Comparison of ENCODE assay signal across 7 cellular contexts in genomic region chr17:76103274-76104139, GRCh38. TPM values are rescaled to one million over a fixed set of nuclear protein-coding genes. Genes with fewer than 3 reads are reported as not detected.
DNase-seq lines count a peak whose midpoint lies in the region; ATAC-seq and TF ChIP-seq lines count a peak whose summit lies in the region.

A gene with protein sequence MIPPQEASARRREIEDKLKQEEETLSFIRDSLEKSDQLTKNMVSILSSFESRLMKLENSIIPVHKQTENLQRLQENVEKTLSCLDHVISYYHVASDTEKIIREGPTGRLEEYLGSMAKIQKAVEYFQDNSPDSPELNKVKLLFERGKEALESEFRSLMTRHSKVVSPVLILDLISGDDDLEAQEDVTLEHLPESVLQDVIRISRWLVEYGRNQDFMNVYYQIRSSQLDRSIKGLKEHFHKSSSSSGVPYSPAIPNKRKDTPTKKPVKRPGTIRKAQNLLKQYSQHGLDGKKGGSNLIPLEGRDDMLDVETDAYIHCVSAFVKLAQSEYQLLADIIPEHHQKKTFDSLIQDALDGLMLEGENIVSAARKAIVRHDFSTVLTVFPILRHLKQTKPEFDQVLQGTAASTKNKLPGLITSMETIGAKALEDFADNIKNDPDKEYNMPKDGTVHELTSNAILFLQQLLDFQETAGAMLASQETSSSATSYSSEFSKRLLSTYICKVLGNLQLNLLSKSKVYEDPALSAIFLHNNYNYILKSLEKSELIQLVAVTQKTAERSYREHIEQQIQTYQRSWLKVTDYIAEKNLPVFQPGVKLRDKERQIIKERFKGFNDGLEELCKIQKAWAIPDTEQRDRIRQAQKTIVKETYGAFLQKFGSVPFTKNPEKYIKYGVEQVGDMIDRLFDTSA (minus strand): TSS chr17:76103787. CDS start chr17:76103692, 95 bp downstream.

- H3K4me1 Mint-ChIP-seq in activated B cell treated with CpG ODN at 0.5 μM for 24 hours = peaks cover 20% of the 10 kb centered on the region

- DNase-seq in NCI-H226 = peak; percentile 75
- peak; percentile 95 for DNase-seq in activated B cell treated with CpG ODN at 0.5 μM for 24 hours
- DNase-seq in cardiac fibroblast (ENCODE audit: low read depth in 2 of 2) = peak; percentile 93
- DNase-seq in islet precursor cell = peak; percentile 97
- DNase-seq in stimulated activated CD4-positive, alpha-beta T cell treated with anti-CD3 and anti-CD28 coated beads, Interleukin-12 subunit alpha, Interleukin-12 subunit beta, amount 100 ng/mL, for 4 hours = peak; percentile 93

- H3K36me3 Mint-ChIP-seq in activated B cell treated with CpG ODN at 0.5 μM for 24 hours (ENCODE audit: low read depth) = peaks cover 38% of the 10 kb centered on the region

- peak within 1 kb of the TSS; percentile 91 for H3K27ac Mint-ChIP-seq in activated B cell treated with CpG ODN at 0.5 μM for 24 hours

- no peaks in the 10 kb centered on the region for H3K27me3 Mint-ChIP-seq in activated B cell treated with CpG ODN at 0.5 μM for 24 hours

- no peaks in the 10 kb centered on the region for H3K9me3 Mint-ChIP-seq in activated B cell treated with CpG ODN at 0.5 μM for 24 hours

- ATAC-seq in GM18511 (IDR thresholded peaks at IDR 0.05; ENCODE audit: unreplicated experiment) = peak; percentile 80
- ATAC-seq in HG03159 (IDR thresholded peaks at IDR 0.05; ENCODE audit: unreplicated experiment) = peak; percentile 85
- peak; percentile 97 for ATAC-seq in activated B cell treated with CpG ODN at 0.5 μM for 24 hours (ENCODE audit: low read depth)

- CTCF ChIA-PET in activated B cell treated with CpG ODN at 0.5 μM for 24 hours (lab: Charles Lee) = interaction anchor here (1.0 to 2.2 kb wide), 4 partner anchors 23 to 179 kb away, joined by 3 to 12 read pairs (median 4); no protein-coding TSS in a partner anchor

- POLR2A ChIA-PET in activated B cell treated with CpG ODN at 0.5 μM for 24 hours (lab: Charles Lee) = interaction anchor here (0.5 to 2.0 kb wide), 16 partner anchors 12 to 514 kb away, joined by 3 to 9 read pairs (median 3); partner anchors contain the start of genes SRP68 and UBALD2

- no peak for TF ChIP-seq CTCF in activated B cell treated with CpG ODN at 0.5 μM for 24 hours (IDR thresholded peaks at IDR 0.05)
- no peak for TF ChIP-seq CTCF in cardiac fibroblast (IDR thresholded peaks at IDR 0.05; ENCODE audit: low read depth, low read length)

- H3K4me3 ChIP-seq in cardiac fibroblast (replicated peaks in 1 of 2; ENCODE audit: low read depth in 2 of 2, low read length in 2 of 2) = peak within 1 kb of the TSS; percentile 73 to 83

- intact Hi-C loops in activated B cell treated with CpG ODN at 0.5 μM for 24 hours (cut with micrococcal nuclease) = loop anchor here (1.0 to 10.0 kb wide), 4 partner anchors 31 to 411 kb away; partner anchors contain the start of genes SPHK1 and SRP68

- H3K4me3 Mint-ChIP-seq in activated B cell treated with CpG ODN at 0.5 μM for 24 hours = peak within 1 kb of the TSS; percentile 98

RNA-seq across cellular contexts. Expression of the gene that starts here (rescaled TPM):
- total RNA-seq in activated B cell treated with CpG ODN at 0.5 μM for 24 hours = 133 and 146 TPM in 2 replicates

Comparison
In these comparisons a context has a peak if more than half of its experiments do, and no peak if none do; other contexts are left out.
1. Peak in every context shown above with its lines: DNase-seq, ATAC-seq and H3K4me3 ChIP-seq.